In genomic region chr2:191265311-191266170, GRCh38 we compare ENCODE assay signal across 13 cellular contexts. TPM values are rescaled to one million over a fixed set of nuclear protein-coding genes. Genes with fewer than 3 reads are reported as not detected.
A peak's percentile ranks its signal among the peaks of the same experiment; 100 is the strongest.
DNase-seq lines count a peak whose midpoint lies in the region; ATAC-seq, FAIRE-seq and TF ChIP-seq lines count a peak whose summit lies in the region.
"Had no signal": no experiment of that assay in that cellular context is flagged by ENCODE, and none has a peak within 500 bp of the region (broad histone marks: within the 10 kb centered on the region; RNA-seq: fewer than 3 reads in every experiment).

No MANE protein-coding gene starts in this region.

- no peaks in the 10 kb centered on the region for H3K27me3 ChIP-seq in liver (ENCODE audit: control insufficient read depth in 4 of 4, insufficient read depth in 4 of 4, low read length in 3 of 4)
- no peaks in the 10 kb centered on the region for H3K27me3 ChIP-seq in HepG2 (ENCODE audit: control insufficient read depth in 1 of 2, insufficient read depth in 2 of 2, low read length in 2 of 2)
- no peaks in the 10 kb centered on the region for H3K27me3 ChIP-seq in fibroblast of lung (ENCODE audit: control insufficient read depth, insufficient read depth, low read length)

- in situ Hi-C loops in HepG2 (cut with HindIII; ENCODE audit: extremely low pct_ligation_motif_present, low pct_unique_long_range_greater_than_20kb), result no loop called here

- no peak overlapping the region for H2AFZ ChIP-seq in HepG2 (ENCODE audit: low read length)
- no peak overlapping the region for H2AFZ ChIP-seq in fibroblast of lung (ENCODE audit: low read length)

- POLR2A ChIA-PET in HepG2 (lab: Yijun Ruan, JAX), result interaction anchor here (1.1 to 1.6 kb wide), 2 partner anchors 19 kb away, joined by 3 to 4 read pairs; no protein-coding TSS in a partner anchor
- POLR2A ChIA-PET in HEK293T (lab: Yijun Ruan, JAX), result no interaction called here

- intact Hi-C loops in HepG2 (cut with micrococcal nuclease; ENCODE audit: unreplicated experiment), result no loop called here

- WGBS in liver, result 31% methylated on average over 15 of the region's 15 CpGs
- WGBS in HepG2 (ENCODE audit: low lambda C conversion rate), result 99% methylated on average over 15 of the region's 15 CpGs

- DNase-seq in HepG2 (ENCODE audit: low spot score), result no peak
- DNase-seq in fibroblast of lung (ENCODE audit: low read depth in 2 of 2), result peak; percentile 68 to 93
- DNase-seq in myocyte (ENCODE audit: low read depth), result peak; percentile 51
- no peak for DNase-seq in caudate nucleus (lab: John Stamatoyannopoulos, UW)
- no peak for DNase-seq in DMS153 (lab: John Stamatoyannopoulos, UW)
- no peak for DNase-seq in effector CD8-positive, alpha-beta T cell (lab: John Stamatoyannopoulos, UW)
- no peak for DNase-seq in HEK293T (ENCODE audit: extremely low spot score)
- DNase-seq: activated CD4-positive, alpha-beta memory T cell treated with anti-CD3 and anti-CD28 coated beads for 36 hours; NCI-H1092 treated with DMSO at 0.1 percent for 48 hours; substantia nigra had no signal

- H3K27ac ChIP-seq in liver (ENCODE audit: low read depth in 1 of 2, low read length in 2 of 2) (peak overlapping the region; percentile 68 to 77), HepG2 (ENCODE audit: extremely low read length, insufficient read depth, low read length) (no peak overlapping the region), fibroblast of lung (ENCODE audit: insufficient read depth, low read length) (peak overlapping the region; percentile 82), caudate nucleus (ENCODE audit: low read depth, low read length) (no peak overlapping the region)
- H3K27ac ChIP-seq: A549 had no signal

- H3K9ac ChIP-seq in liver (ENCODE audit: low read depth in 1 of 2, low read length in 2 of 2), result peak overlapping the region; percentile 71 to 98
- H3K9ac ChIP-seq in HepG2 (ENCODE audit: insufficient read depth, low read depth, low read length), result no peak overlapping the region
- H3K9ac ChIP-seq in fibroblast of lung (ENCODE audit: insufficient read depth, low read length), result peak overlapping the region; percentile 37

- peak overlapping the region; percentile 66 to 94 (median 91) for H3K4me3 ChIP-seq in liver (ENCODE audit: low read depth in 1 of 3, low read length in 3 of 3)
- no peak overlapping the region for H3K4me3 ChIP-seq in HepG2 (replicated peaks in 1 of 3; ENCODE audit: insufficient read depth in 1 of 3, low read depth in 2 of 3, low read length in 3 of 3)
- peak overlapping the region in 3 of 4 experiments; percentile 1 to 27 (median 15) for H3K4me3 ChIP-seq in fibroblast of lung (replicated peaks in 1 of 4; ENCODE audit: control extremely low read depth in 1 of 4, insufficient read depth in 1 of 4, low read depth in 3 of 4, low read length in 4 of 4)
- H3K4me3 ChIP-seq: A549 had no signal

- no peak overlapping the region for H3K4me2 ChIP-seq in HepG2 (ENCODE audit: low read depth, low read length)
- H3K4me2 ChIP-seq in fibroblast of lung (ENCODE audit: extremely low read depth, insufficient read depth, low read length), result peak overlapping the region; percentile 84

- BruUV-seq in HepG2 (replicated peaks; lab: Mats Ljungman, UMichigan), result no TSS peak

- H3K4me1 ChIP-seq in liver (ENCODE audit: control insufficient read depth in 4 of 4, insufficient read depth in 4 of 4, low read length in 3 of 4) (peaks cover 4 to 54% (median 36%) of the 10 kb centered on the region in 4 donors), HepG2 (ENCODE audit: insufficient read depth, low read length) (peaks cover 57% of the 10 kb centered on the region), fibroblast of lung (ENCODE audit: control insufficient read depth, extremely low read depth, insufficient read depth, low read length) (peaks cover 29% of the 10 kb centered on the region)

- no peak for TF ChIP-seq POLR2A in HepG2 (IDR thresholded peaks at IDR 0.05; ENCODE audit: insufficient read depth in 1 of 2, low read depth in 2 of 2, low read length in 2 of 2)

- peaks cover 2% of the 10 kb centered on the region; the same call in 1 of the 2 replicates for H4K20me1 ChIP-seq in HepG2 (ENCODE audit: insufficient read depth, low read length)
- no peaks in the 10 kb centered on the region for H4K20me1 ChIP-seq in fibroblast of lung (ENCODE audit: control insufficient read depth, extremely low read depth, insufficient read depth, low read length)

- no peak for ATAC-seq in HepG2
- ATAC-seq: A549 had no signal

- TF ChIP-seq EP300 in HepG2 (IDR thresholded peaks at IDR 0.05; ENCODE audit: low read depth in 2 of 2, low read length in 2 of 2) (no peak), HepG2 (CRISPR knock-in tag; IDR thresholded peaks at IDR 0.05; ENCODE audit: borderline replicate concordance) (no peak)

- TF ChIP-seq RAD21 in liver (IDR thresholded peaks at IDR 0.05), result no peak
- no peak for TF ChIP-seq RAD21 in HepG2 (CRISPR knock-in tag; IDR thresholded peaks at IDR 0.05)

- H3K79me2 ChIP-seq in HepG2 (ENCODE audit: insufficient read depth, low read length), result peaks cover 100% of the 10 kb centered on the region
- peaks cover 86% of the 10 kb centered on the region for H3K79me2 ChIP-seq in fibroblast of lung (ENCODE audit: control insufficient read depth, insufficient read depth, low read length)

- H3K36me3 ChIP-seq in liver (ENCODE audit: control insufficient read depth in 4 of 4, insufficient read depth in 3 of 4, low read depth in 1 of 4, low read length in 3 of 4), result peaks cover 0 to 2% (median 0%) of the 10 kb centered on the region in 4 donors
- no peaks in the 10 kb centered on the region for H3K36me3 ChIP-seq in HepG2 (replicated peaks in 1 of 2; ENCODE audit: control insufficient read depth in 1 of 2, insufficient read depth in 2 of 2, low read length in 2 of 2)
- H3K36me3 ChIP-seq in fibroblast of lung (ENCODE audit: control insufficient read depth, insufficient read depth, low read length), result no peaks in the 10 kb centered on the region

- H3K9me3 ChIP-seq in liver (ENCODE audit: control insufficient read depth in 4 of 4, low read length in 3 of 4), result no peaks in the 10 kb centered on the region
- H3K9me3 ChIP-seq in HepG2 (ENCODE audit: low read length), result no peaks in the 10 kb centered on the region
- no peaks in the 10 kb centered on the region for H3K9me3 ChIP-seq in fibroblast of lung (ENCODE audit: control insufficient read depth, insufficient read depth, low read depth, low read length)
- H3K9me3 ChIP-seq: A549 had no signal

- no peak for FAIRE-seq in HepG2 (lab: Jason Lieb, UNC)
- FAIRE-seq: A549, GM12892 had no signal

- TF ChIP-seq CTCF in liver (IDR thresholded peaks at IDR 0.05; ENCODE audit: low read depth, low read length, missing input control) (no peak), HepG2 (CRISPR knock-in tag; IDR thresholded peaks at IDR 0.05) (no peak), fibroblast of lung (conservative IDR thresholded peaks at IDR 0.05 in 1 of 2, IDR thresholded peaks at IDR 0.05 in 1 of 2; ENCODE audit: low read depth in 1 of 2, low read length in 2 of 2) (no peak)

- CTCF ChIA-PET in HepG2 (lab: Yijun Ruan, JAX; ENCODE audit: low intra/inter-chr PET ratio, low total read pairs) (no interaction called here), HEK293T (lab: Yijun Ruan, JAX) (interaction anchor here (1.5 kb wide), 1 partner anchor 53 kb away, joined by 4 read pairs; no protein-coding TSS in a partner anchor)

TF ChIP-seq in liver, 16 proteins besides CTCF, POLR2A, EP300 and RAD21 (continues in another document):
- peak; percentile 48 for TF ChIP-seq SP1 (IDR thresholded peaks at IDR 0.05)

TF ChIP-seq in HepG2, 621 proteins besides CTCF, POLR2A, EP300 and RAD21 (continues in another document):
- TF ChIP-seq SAP130 (CRISPR knock-in tag; IDR thresholded peaks at IDR 0.05; ENCODE audit: low read depth) (no peak), ZNF816 (CRISPR knock-in tag; IDR thresholded peaks at IDR 0.05; ENCODE audit: borderline replicate concordance) (no peak), SALL1 (CRISPR knock-in tag; IDR thresholded peaks at IDR 0.05) (no peak), SPEN (CRISPR knock-in tag; IDR thresholded peaks at IDR 0.05; ENCODE audit: low read depth) (no peak)

TF ChIP-seq in HEK293T, 16 proteins besides CTCF, POLR2A, EP300 and RAD21 (continues in another document):
- TF ChIP-seq ARNT (IDR thresholded peaks at IDR 0.05), result no peak
- TF ChIP-seq HDGF (IDR thresholded peaks at IDR 0.05; ENCODE audit: borderline replicate concordance), result no peak
- no peak for TF ChIP-seq SP1 (IDR thresholded peaks at IDR 0.05)
- no peak for TF ChIP-seq LEF1 (IDR thresholded peaks at IDR 0.05; ENCODE audit: borderline replicate concordance)
- no peak for TF ChIP-seq BHLHE40 (IDR thresholded peaks at IDR 0.05; ENCODE audit: borderline replicate concordance)
- no peak for TF ChIP-seq ZNF384 (IDR thresholded peaks at IDR 0.05)

RNA-seq across cellular contexts. Expression of gene MYO1B, which starts 20.3 kb away (rescaled TPM):
- 100 to 1,000 TPM in 1 of 2 donors, 10 to 100 TPM in 1; 66.5 to 434 TPM for total RNA-seq in liver
- 100 to 1,000 TPM in 1 of 2 donors, 10 to 100 TPM in 1; 98.3 to 135 TPM for polyA plus RNA-seq in liver
- total RNA-seq in HepG2 (2016; rRNA removed; fragmentation: Illumina TruSeq; extraction: Trizol), result 89.8 and 134 TPM in 2 replicates
- 6.6 and 8.5 TPM in 2 replicates for total RNA-seq in HepG2 (2016; cell fraction: cytosol; rRNA removed; fragmentation: Illumina TruSeq; extraction: Trizol; ENCODE audit: low read depth)
- total RNA-seq in HepG2 (2016; cell fraction: insoluble cytoplasmic fraction; rRNA removed; fragmentation: Illumina TruSeq; extraction: Trizol), result 89.7 and 128 TPM in 2 replicates
- total RNA-seq in HepG2 (2016; cell fraction: membrane; rRNA removed; fragmentation: Illumina TruSeq; extraction: Trizol), result 27.4 and 29.4 TPM in 2 replicates
- 108 and 113 TPM in 2 replicates for total RNA-seq in HepG2 (2016; cell fraction: nucleus; rRNA removed; fragmentation: Illumina TruSeq; extraction: Trizol)
- polyA plus RNA-seq in HepG2 (2011; rRNA removed), result 29.5 and 36.9 TPM in 2 replicates
- 14.6 and 19.2 TPM in 2 replicates for polyA plus RNA-seq in HepG2 (2011; cell fraction: cytosol; rRNA removed)
- 34.7 and 34.9 TPM in 2 replicates for polyA plus RNA-seq in HepG2 (2011; cell fraction: nucleus; rRNA removed)
- polyA plus RNA-seq in HepG2 (2012), result 29.4 and 36.8 TPM in 2 replicates
- 2.2 and 2.6 TPM in 2 replicates for polyA plus RNA-seq in HepG2 (2016; cell fraction: cytosol; fragmentation: Illumina TruSeq; extraction: Trizol; ENCODE audit: low read depth)
- polyA plus RNA-seq in HepG2 (2016; cell fraction: insoluble cytoplasmic fraction; fragmentation: Illumina TruSeq; extraction: Trizol; ENCODE audit: low read depth), result 101 and 106 TPM in 2 replicates
- 8.4 and 10.5 TPM in 2 replicates for polyA plus RNA-seq in HepG2 (2016; cell fraction: membrane; fragmentation: Illumina TruSeq; extraction: Trizol; ENCODE audit: low read depth)
- 79.1 and 80.1 TPM in 2 replicates for polyA plus RNA-seq in HepG2 (2016; cell fraction: nucleus; fragmentation: Illumina TruSeq; extraction: Trizol; ENCODE audit: insufficient read depth, low read depth)
- 12.3 and 50.8 TPM in 2 replicates for polyA minus RNA-seq in HepG2 (2011; rRNA and poly(A)+ RNA removed; ENCODE audit: low replicate concordance)
- polyA minus RNA-seq in HepG2 (2011; cell fraction: cytosol; rRNA and poly(A)+ RNA removed), result 45.9 and 51.5 TPM in 2 replicates
- 155 and 169 TPM in 2 replicates for polyA minus RNA-seq in HepG2 (2011; cell fraction: nucleus; rRNA and poly(A)+ RNA removed)
- 113 and 151 TPM in 2 replicates for total RNA-seq in fibroblast of lung
- polyA plus RNA-seq in fibroblast of lung, result 91.0 and 194 TPM in 2 replicates
- 62.6 and 130 TPM in 2 replicates for polyA plus RNA-seq in fibroblast of lung (2012)
- 51.0 and 65.5 TPM in 2 replicates for polyA minus RNA-seq in fibroblast of lung (ENCODE audit: low replicate concordance)
- total RNA-seq in myocyte, result 116 and 125 TPM in 2 replicates
- 52.7 TPM for polyA plus RNA-seq in myocyte (2012)

Comparison
In these comparisons a context has a peak if more than half of its experiments do, and no peak if none do; other contexts are left out.
1. H3K27ac ChIP-seq: peak in liver (2 of 2) and fibroblast of lung (single experiment); none in HepG2 (single experiment) and caudate nucleus (single experiment).
2. H3K4me3 ChIP-seq: peak in liver (3 of 3) and fibroblast of lung (3 of 4); none in HepG2 (0 of 3).
3. DNase-seq: peak in fibroblast of lung (2 of 2) and myocyte (single experiment); none in HepG2 (single experiment), caudate nucleus (0 of 61), DMS153 (single experiment), effector CD8-positive, alpha-beta T cell (single experiment) and HEK293T (single experiment).